Comparison of ENCODE assay signal across 19 cellular contexts in genomic region chr7:116552616-116553015, GRCh38. TPM values are rescaled to one million over a fixed set of nuclear protein-coding genes. Genes with fewer than 3 reads are reported as not detected.
DNase-seq lines count a peak whose midpoint lies in the region; ATAC-seq and TF ChIP-seq lines count a peak whose summit lies in the region.
"Had no signal": no experiment of that assay in that cellular context is flagged by ENCODE, and none has a peak within 500 bp of the region (broad histone marks: within the 10 kb centered on the region; RNA-seq: fewer than 3 reads in every experiment).

No MANE protein-coding gene starts in this region.

- H3K9ac ChIP-seq in HCT116 (ENCODE audit: low read length) (no peak overlapping the region), stomach smooth muscle (ENCODE audit: low read length in 2 of 2) (no peak overlapping the region)

- peak; percentile 8 for DNase-seq in HCT116 (ENCODE audit: low read depth, low spot score)
- peak; percentile 83 for DNase-seq in RPMI7951 (ENCODE audit: low read depth)
- no peak for DNase-seq in esophagus muscularis mucosa (ENCODE audit: extremely low spot score)
- DNase-seq in CD14-positive monocyte (ENCODE audit: low spot score), result no peak
- no peak for DNase-seq in NCI-H2171 (lab: John Stamatoyannopoulos, UW)
- DNase-seq in activated CD4-positive, alpha-beta T cell treated with anti-CD3 and anti-CD28 coated beads for 1 hour, result no peak
- DNase-seq: activated naive CD4-positive, alpha-beta T cell; CD4-positive, alpha-beta memory T cell; foreskin melanocyte; NCI-H187; NCI-H524; nucleus accumbens; small intestine; WERI-Rb-1 had no signal

- H3K27ac Mint-ChIP-seq in CD14-positive monocyte, result no peak overlapping the region
- H3K27ac Mint-ChIP-seq: CD4-positive, alpha-beta memory T cell; mesothelial cell of epicardium; stimulated activated naive CD8-positive, alpha-beta T cell treated with anti-CD3 and anti-CD28 coated beads, Interleukin-15, Interleukin-2, amounts not matched to agents 100 ng/mL and 50 ng/mL, for 24 hours had no signal

- peaks cover 4% of the 10 kb centered on the region for H3K4me1 Mint-ChIP-seq in CD14-positive monocyte
- H3K4me1 Mint-ChIP-seq: CD4-positive, alpha-beta memory T cell had no signal

- H3K4me3 Mint-ChIP-seq in CD14-positive monocyte, result no peak overlapping the region
- H3K4me3 Mint-ChIP-seq: brain; CD4-positive, alpha-beta memory T cell; mesothelial cell of epicardium; stimulated activated naive CD8-positive, alpha-beta T cell treated with anti-CD3 and anti-CD28 coated beads, Interleukin-15, Interleukin-2, amounts not matched to agents 100 ng/mL and 50 ng/mL, for 24 hours had no signal

- H3K4me3 ChIP-seq in HCT116 (replicated peaks in 1 of 2; ENCODE audit: low read depth in 1 of 2, low read length in 2 of 2) (no peak overlapping the region), esophagus muscularis mucosa (no peak overlapping the region), stomach smooth muscle (ENCODE audit: low read length in 2 of 2) (no peak overlapping the region)

- no peak overlapping the region for H2AFZ ChIP-seq in HCT116 (ENCODE audit: low read depth, low read length, poor library complexity, severe bottlenecking)

- intact Hi-C loops in HCT116 (cut with micrococcal nuclease) (no loop called here), esophagus muscularis mucosa (cut with DNase I) (no loop called here), CD14-positive monocyte (cut with micrococcal nuclease) (no loop called here)

- H3K9me2 ChIP-seq in HCT116 (ENCODE audit: insufficient read depth), result no peaks in the 10 kb centered on the region

- H4K20me1 ChIP-seq in HCT116 (ENCODE audit: insufficient read depth), result peaks cover 11% of the 10 kb centered on the region; the same call in 1 of the 2 replicates

- peaks cover 3 to 81% of the 10 kb centered on the region in 2 experiments for H3K36me3 ChIP-seq in HCT116 (ENCODE audit: control insufficient read depth in 1 of 2, insufficient read depth in 2 of 2, low read length in 2 of 2)
- H3K36me3 ChIP-seq in esophagus muscularis mucosa, result peaks cover 0 to 46% (median 14%) of the 10 kb centered on the region in 4 donors
- peaks cover 9 to 15% of the 10 kb centered on the region in 2 donors for H3K36me3 ChIP-seq in stomach smooth muscle (ENCODE audit: control insufficient read depth in 2 of 2, insufficient read depth in 2 of 2, low read length in 2 of 2)
- H3K36me3 ChIP-seq: WERI-Rb-1 had no signal

- H3K4me1 ChIP-seq in HCT116 (ENCODE audit: control insufficient read depth in 1 of 2, insufficient read depth in 2 of 2, low read length in 2 of 2) (no peaks in the 10 kb centered on the region), esophagus muscularis mucosa (peaks cover 79 to 96% (median 81%) of the 10 kb centered on the region in 4 donors), stomach smooth muscle (ENCODE audit: control insufficient read depth, insufficient read depth, low read length) (peaks cover 51% of the 10 kb centered on the region)

- TF ChIP-seq EP300 in esophagus muscularis mucosa (IDR thresholded peaks at IDR 0.05), result no peak

- TF ChIP-seq CTCF in HCT116 (IDR thresholded peaks at IDR 0.05 in 2 of 3, conservative IDR thresholded peaks at IDR 0.05 in 1 of 3; ENCODE audit: borderline replicate concordance in 1 of 3, insufficient read depth in 1 of 3, low read depth in 2 of 3, low read length in 2 of 3) (no peak), esophagus muscularis mucosa (IDR thresholded peaks at IDR 0.05) (no peak), CD14-positive monocyte (IDR thresholded peaks at IDR 0.05) (no peak)

- no peaks in the 10 kb centered on the region for H3K36me3 Mint-ChIP-seq in CD14-positive monocyte
- H3K36me3 Mint-ChIP-seq: brain; CD4-positive, alpha-beta memory T cell; mesothelial cell of epicardium had no signal

- no peak overlapping the region for H3K4me2 ChIP-seq in HCT116 (ENCODE audit: low read length)

- RAD21 ChIA-PET in HCT116 (lab: Charles Lee; ENCODE audit: low non-redundant PET in 1 of 2, low total read pairs in 2 of 2, uncharacterized antibody in 2 of 2, unreplicated experiment in 2 of 2), result no interaction called here

- no TSS peak for BruUV-seq in HCT116 (replicated peaks; lab: Mats Ljungman, UMichigan)

- H3K27ac ChIP-seq in HCT116 (ENCODE audit: low read depth, low read length) (no peak overlapping the region), esophagus muscularis mucosa (replicated peaks in 1 of 4) (peak overlapping the region; percentile 22 to 63 (median 44)), stomach smooth muscle (ENCODE audit: low read length) (peak overlapping the region; percentile 89)
- H3K27ac ChIP-seq: WERI-Rb-1 had no signal

- TF ChIP-seq POLR2A in HCT116 (IDR thresholded peaks at IDR 0.05; ENCODE audit: borderline replicate concordance, extremely low read depth, insufficient read depth, insufficient read length) (no peak), esophagus muscularis mucosa (IDR thresholded peaks at IDR 0.05; ENCODE audit: low read depth) (no peak)

- H3K27me3 ChIP-seq in HCT116 (ENCODE audit: insufficient read depth, low read length), result no peaks in the 10 kb centered on the region
- H3K27me3 ChIP-seq in esophagus muscularis mucosa, result no peaks in the 10 kb centered on the region
- no peaks in the 10 kb centered on the region for H3K27me3 ChIP-seq in stomach smooth muscle (ENCODE audit: control insufficient read depth in 1 of 2, insufficient read depth in 2 of 2, low read length in 2 of 2)

- ATAC-seq in HCT116, result peak; percentile 47

- H3K27me3 Mint-ChIP-seq in CD14-positive monocyte (ENCODE audit: low read depth in 3 of 3), result peaks cover 0 to 3% (median 1%) of the 10 kb centered on the region in 3 donors

- peaks cover 96% of the 10 kb centered on the region for H3K79me2 ChIP-seq in HCT116 (ENCODE audit: insufficient read depth, low read length)

- POLR2A ChIA-PET in HCT116 (lab: Charles Lee), result no interaction called here

- CTCF ChIA-PET in HCT116 (lab: Charles Lee), result no interaction called here

- H3K9me3 Mint-ChIP-seq in CD14-positive monocyte, result peaks cover 0 to 2% (median 0%) of the 10 kb centered on the region in 7 donors
- H3K9me3 Mint-ChIP-seq: brain; CD4-positive, alpha-beta memory T cell; mesothelial cell of epicardium; stimulated activated naive CD8-positive, alpha-beta T cell treated with anti-CD3 and anti-CD28 coated beads, Interleukin-15, Interleukin-2, amounts not matched to agents 100 ng/mL and 50 ng/mL, for 24 hours had no signal

- no peaks in the 10 kb centered on the region for H3K9me3 ChIP-seq in HCT116 (ENCODE audit: control insufficient read depth in 1 of 2, insufficient read depth in 1 of 2, low read depth in 1 of 2, low read length in 2 of 2)
- no peaks in the 10 kb centered on the region for H3K9me3 ChIP-seq in esophagus muscularis mucosa
- no peaks in the 10 kb centered on the region for H3K9me3 ChIP-seq in stomach smooth muscle (ENCODE audit: control insufficient read depth in 2 of 2, low read length in 2 of 2)

- no peak for TF ChIP-seq RAD21 in HCT116 (IDR thresholded peaks at IDR 0.05; ENCODE audit: low read depth)

- 50% methylated on average over 1 of the region's 1 CpG for WGBS in esophagus muscularis mucosa

TF ChIP-seq in HCT116, 20 proteins besides CTCF, POLR2A, EP300 and RAD21:
- TF ChIP-seq TCF7L2 (IDR thresholded peaks at IDR 0.05; ENCODE audit: borderline replicate concordance, extremely low read depth, insufficient read depth, insufficient read length), result no peak
- no peak for TF ChIP-seq EZH2 (IDR thresholded peaks at IDR 0.05)
- no peak for TF ChIP-seq YY1 (IDR thresholded peaks at IDR 0.05; ENCODE audit: extremely low read depth, insufficient replicate concordance, low read depth, low read length)
- no peak for TF ChIP-seq JUND (IDR thresholded peaks at IDR 0.05)

RNA-seq across cellular contexts. Expression of gene CAV1, which starts 27.8 kb away (rescaled TPM):
- 298 TPM for total RNA-seq in HCT116 (2021; ENCODE audit: unreplicated experiment)
- polyA plus RNA-seq in HCT116 (2012), result 358 and 529 TPM in 2 replicates
- total RNA-seq in RPMI7951 (2014; rRNA removed; shearing (Covaris generic)), result 250 and 313 TPM in 2 replicates
- 100 to 1,000 TPM; 434 to 638 (median 591) TPM for total RNA-seq in esophagus muscularis mucosa
- polyA plus RNA-seq in CD14-positive monocyte, result not detected
- total RNA-seq: CD4-positive, alpha-beta memory T cell; OCI-LY7 had no signal
- polyA plus RNA-seq: CD4-positive, alpha-beta memory T cell had no signal

RNA-seq across cellular contexts. Expression of gene CAV2, which starts 53.1 kb away (rescaled TPM):
- total RNA-seq in HCT116 (2021; ENCODE audit: unreplicated experiment) (157 TPM), esophagus muscularis mucosa (100 to 1,000 TPM; 125 to 148 (median 129) TPM)
- polyA plus RNA-seq in HCT116 (2012), result 153 and 174 TPM in 2 replicates
- 74.9 and 109 TPM in 2 replicates for total RNA-seq in RPMI7951 (2014; rRNA removed; shearing (Covaris generic))
- polyA plus RNA-seq in CD14-positive monocyte, result under 1 TPM in 1 of 2 donors, not detected in 1; 0.19 TPM
- total RNA-seq: OCI-LY7 had no signal
- polyA plus RNA-seq: CD4-positive, alpha-beta memory T cell had no signal

Comparison
In these comparisons a context has a peak if more than half of its experiments do, and no peak if none do; other contexts are left out.
1. DNase-seq: peak in HCT116 (single experiment) and RPMI7951 (single experiment); none in esophagus muscularis mucosa (single experiment), CD14-positive monocyte (single experiment), NCI-H2171 (single experiment) and activated CD4-positive, alpha-beta T cell treated with anti-CD3 and anti-CD28 coated beads for 1 hour (single experiment).